Comparison of ENCODE assay signal across 1 cellular context in genomic region chr19:17859533-17860330, GRCh38.
A peak's percentile ranks its signal among the peaks of the same experiment; 100 is the strongest.
TF ChIP-seq lines count a peak whose summit lies in the region.

RPL18A (plus strand) TSS chr19:17859910; CDS start chr19:17859957, 47 bp downstream.

TF ChIP-seq in K562, 482 proteins besides CTCF, POLR2A, EP300 and RAD21 (continued from another document and continues in another):
- TF ChIP-seq YY1 (IDR thresholded peaks at IDR 0.05; ENCODE audit: borderline replicate concordance in 1 of 3, control insufficient read depth in 1 of 3, extremely low read depth in 1 of 3, insufficient read depth in 3 of 3, insufficient read length in 1 of 3, insufficient replicate concordance in 2 of 3, low read depth in 1 of 3, low read length in 2 of 3) (peak; percentile 81 to 97 (median 92)), ZNF668 (CRISPR knock-in tag; IDR thresholded peaks at IDR 0.05) (no peak), LARP7 (IDR thresholded peaks at IDR 0.05) (no peak), GTF2F1 (IDR thresholded peaks at IDR 0.05; ENCODE audit: low read depth, low read length) (peak; percentile 94), CHD4 (IDR thresholded peaks at IDR 0.05; ENCODE audit: insufficient read depth, insufficient replicate concordance, low read depth, low read length, poor library complexity, severe bottlenecking) (no peak), MCM3 (IDR thresholded peaks at IDR 0.05) (no peak), ZNF23 (CRISPR knock-in tag; IDR thresholded peaks at IDR 0.05) (0 out of 2 replicates have a peak, but pooled peaks have one; percentile 49), THRA (IDR thresholded peaks at IDR 0.05) (no peak), NR2F6 (CRISPR knock-in tag; IDR thresholded peaks at IDR 0.05) (0 out of 2 replicates have a peak, but pooled peaks have one; percentile 61), POLR2H (tag; IDR thresholded peaks at IDR 0.05; ENCODE audit: low read depth) (peak; percentile 95), STAG1 (CRISPR knock-in tag; IDR thresholded peaks at IDR 0.05; ENCODE audit: borderline replicate concordance) (no peak), ZNF785 (CRISPR knock-in tag; IDR thresholded peaks at IDR 0.05) (no peak), ELK3 (CRISPR knock-in tag; IDR thresholded peaks at IDR 0.05) (no peak), OTX1 (CRISPR knock-in tag; IDR thresholded peaks at IDR 0.05) (peak; percentile 64; the same call in 1 of the 2 replicates), ETS1 (conservative IDR thresholded peaks at IDR 0.05; ENCODE audit: control insufficient read depth, low read depth, low read length) (peak; percentile 69), ZNF609 (CRISPR knock-in tag; IDR thresholded peaks at IDR 0.05; ENCODE audit: borderline replicate concordance) (no peak), STAT5A (IDR thresholded peaks at IDR 0.05; ENCODE audit: borderline replicate concordance, low read length) (no peak), POU5F1 (IDR thresholded peaks at IDR 0.05; ENCODE audit: borderline replicate concordance, low read depth, low read length, partially characterized antibody) (peak; percentile 46), NEUROD1 (IDR thresholded peaks at IDR 0.05; ENCODE audit: borderline replicate concordance, low read depth, low read length, partially characterized antibody) (peak; percentile 91), ZNF197 (CRISPR knock-in tag; IDR thresholded peaks at IDR 0.05; ENCODE audit: low read depth) (peak; percentile 83; the same call in 1 of the 2 replicates), HDAC3 (IDR thresholded peaks at IDR 0.05; ENCODE audit: borderline replicate concordance, partially characterized antibody) (no peak), HMGN3 (IDR thresholded peaks at IDR 0.05; ENCODE audit: borderline replicate concordance, extremely low read depth, insufficient read length, low read depth, low read length) (peak; percentile 91), HMBOX1 (IDR thresholded peaks at IDR 0.05) (no peak), ZZZ3 (IDR thresholded peaks at IDR 0.05) (no peak), ARNT (IDR thresholded peaks at IDR 0.05) (no peak), KDM5B (IDR thresholded peaks at IDR 0.05; ENCODE audit: insufficient replicate concordance, low read depth, low read length) (peak; percentile 88), HLTF (IDR thresholded peaks at IDR 0.05) (no peak), ZNF589 (CRISPR knock-in tag; IDR thresholded peaks at IDR 0.05; ENCODE audit: low read depth) (no peak), MLX (CRISPR knock-in tag; conservative IDR thresholded peaks at IDR 0.05) (no peak), PKNOX1 (IDR thresholded peaks at IDR 0.05) (peak; percentile 100), PHB2 (IDR thresholded peaks at IDR 0.05; ENCODE audit: low read depth) (no peak), ZNF592 (IDR thresholded peaks at IDR 0.05) (peak; percentile 77; the same call in 1 of the 2 replicates), COPS2 (conservative IDR thresholded peaks at IDR 0.05) (no peak), E4F1 (CRISPR knock-in tag; IDR thresholded peaks at IDR 0.05; ENCODE audit: borderline replicate concordance) (no peak), BCL6 (CRISPR knock-in tag; IDR thresholded peaks at IDR 0.05) (no peak), ZC3H8 (IDR thresholded peaks at IDR 0.05) (no peak), MEF2D (tag; conservative IDR thresholded peaks at IDR 0.05; ENCODE audit: low read depth) (no peak), NUFIP1 (IDR thresholded peaks at IDR 0.05; ENCODE audit: partially characterized antibody) (no peak), NFXL1 (CRISPR knock-in tag; IDR thresholded peaks at IDR 0.05) (no peak), RFX7 (CRISPR knock-in tag; IDR thresholded peaks at IDR 0.05) (0 out of 2 replicates have a peak, but pooled peaks have one; percentile 10), THRAP3 (IDR thresholded peaks at IDR 0.05; ENCODE audit: borderline replicate concordance) (no peak), JUN (IDR thresholded peaks at IDR 0.05; ENCODE audit: borderline replicate concordance, low read depth, low read length) (peak; percentile 40; the same call in 1 of the 2 replicates), JUN (CRISPR knock-in tag; IDR thresholded peaks at IDR 0.05; ENCODE audit: borderline replicate concordance) (no peak), TAF1 (IDR thresholded peaks at IDR 0.05; ENCODE audit: control insufficient read depth, extremely low read depth, insufficient read depth, low read length, severe bottlenecking) (peak; percentile 97), CBX2 (IDR thresholded peaks at IDR 0.05; ENCODE audit: insufficient read depth, low read length, poor library complexity, severe bottlenecking) (no peak), MCM5 (IDR thresholded peaks at IDR 0.05; ENCODE audit: low read depth) (no peak)
